In the genomic region with DNA sequence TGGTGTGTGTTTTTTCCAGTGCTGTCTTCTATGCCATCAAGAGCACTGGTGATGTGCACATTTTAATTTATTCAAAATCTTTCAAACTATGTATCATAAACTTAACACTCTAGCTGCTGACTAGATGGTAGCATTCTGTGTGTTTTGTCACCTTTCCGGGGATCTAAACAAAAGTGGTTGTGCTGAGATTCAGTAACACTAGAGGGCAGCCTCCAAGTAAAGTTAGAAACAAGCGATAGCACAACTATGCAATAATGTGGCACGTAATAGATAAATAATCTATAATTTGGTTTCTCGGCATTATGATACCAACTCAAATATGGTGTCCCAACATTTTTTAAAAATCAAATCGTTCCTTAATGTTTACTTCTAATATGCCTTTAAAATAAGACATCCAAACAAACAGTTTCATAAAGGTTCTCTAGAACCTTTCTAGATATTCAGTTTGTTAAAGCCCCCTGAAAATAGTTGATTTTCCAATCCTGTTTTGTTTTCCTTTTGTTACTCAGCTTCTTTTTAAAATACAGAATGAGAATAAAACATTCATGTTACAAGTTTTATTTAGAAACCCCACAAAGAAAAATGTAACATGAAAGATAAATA, we compare ENCODE assay signal across 1 cellular context.
TF ChIP-seq lines count a peak whose summit lies in the region.

No MANE protein-coding gene starts in this region.

TF ChIP-seq in H1, 55 proteins besides CTCF, POLR2A, EP300 and RAD21:
- TF ChIP-seq, protein P1, sequence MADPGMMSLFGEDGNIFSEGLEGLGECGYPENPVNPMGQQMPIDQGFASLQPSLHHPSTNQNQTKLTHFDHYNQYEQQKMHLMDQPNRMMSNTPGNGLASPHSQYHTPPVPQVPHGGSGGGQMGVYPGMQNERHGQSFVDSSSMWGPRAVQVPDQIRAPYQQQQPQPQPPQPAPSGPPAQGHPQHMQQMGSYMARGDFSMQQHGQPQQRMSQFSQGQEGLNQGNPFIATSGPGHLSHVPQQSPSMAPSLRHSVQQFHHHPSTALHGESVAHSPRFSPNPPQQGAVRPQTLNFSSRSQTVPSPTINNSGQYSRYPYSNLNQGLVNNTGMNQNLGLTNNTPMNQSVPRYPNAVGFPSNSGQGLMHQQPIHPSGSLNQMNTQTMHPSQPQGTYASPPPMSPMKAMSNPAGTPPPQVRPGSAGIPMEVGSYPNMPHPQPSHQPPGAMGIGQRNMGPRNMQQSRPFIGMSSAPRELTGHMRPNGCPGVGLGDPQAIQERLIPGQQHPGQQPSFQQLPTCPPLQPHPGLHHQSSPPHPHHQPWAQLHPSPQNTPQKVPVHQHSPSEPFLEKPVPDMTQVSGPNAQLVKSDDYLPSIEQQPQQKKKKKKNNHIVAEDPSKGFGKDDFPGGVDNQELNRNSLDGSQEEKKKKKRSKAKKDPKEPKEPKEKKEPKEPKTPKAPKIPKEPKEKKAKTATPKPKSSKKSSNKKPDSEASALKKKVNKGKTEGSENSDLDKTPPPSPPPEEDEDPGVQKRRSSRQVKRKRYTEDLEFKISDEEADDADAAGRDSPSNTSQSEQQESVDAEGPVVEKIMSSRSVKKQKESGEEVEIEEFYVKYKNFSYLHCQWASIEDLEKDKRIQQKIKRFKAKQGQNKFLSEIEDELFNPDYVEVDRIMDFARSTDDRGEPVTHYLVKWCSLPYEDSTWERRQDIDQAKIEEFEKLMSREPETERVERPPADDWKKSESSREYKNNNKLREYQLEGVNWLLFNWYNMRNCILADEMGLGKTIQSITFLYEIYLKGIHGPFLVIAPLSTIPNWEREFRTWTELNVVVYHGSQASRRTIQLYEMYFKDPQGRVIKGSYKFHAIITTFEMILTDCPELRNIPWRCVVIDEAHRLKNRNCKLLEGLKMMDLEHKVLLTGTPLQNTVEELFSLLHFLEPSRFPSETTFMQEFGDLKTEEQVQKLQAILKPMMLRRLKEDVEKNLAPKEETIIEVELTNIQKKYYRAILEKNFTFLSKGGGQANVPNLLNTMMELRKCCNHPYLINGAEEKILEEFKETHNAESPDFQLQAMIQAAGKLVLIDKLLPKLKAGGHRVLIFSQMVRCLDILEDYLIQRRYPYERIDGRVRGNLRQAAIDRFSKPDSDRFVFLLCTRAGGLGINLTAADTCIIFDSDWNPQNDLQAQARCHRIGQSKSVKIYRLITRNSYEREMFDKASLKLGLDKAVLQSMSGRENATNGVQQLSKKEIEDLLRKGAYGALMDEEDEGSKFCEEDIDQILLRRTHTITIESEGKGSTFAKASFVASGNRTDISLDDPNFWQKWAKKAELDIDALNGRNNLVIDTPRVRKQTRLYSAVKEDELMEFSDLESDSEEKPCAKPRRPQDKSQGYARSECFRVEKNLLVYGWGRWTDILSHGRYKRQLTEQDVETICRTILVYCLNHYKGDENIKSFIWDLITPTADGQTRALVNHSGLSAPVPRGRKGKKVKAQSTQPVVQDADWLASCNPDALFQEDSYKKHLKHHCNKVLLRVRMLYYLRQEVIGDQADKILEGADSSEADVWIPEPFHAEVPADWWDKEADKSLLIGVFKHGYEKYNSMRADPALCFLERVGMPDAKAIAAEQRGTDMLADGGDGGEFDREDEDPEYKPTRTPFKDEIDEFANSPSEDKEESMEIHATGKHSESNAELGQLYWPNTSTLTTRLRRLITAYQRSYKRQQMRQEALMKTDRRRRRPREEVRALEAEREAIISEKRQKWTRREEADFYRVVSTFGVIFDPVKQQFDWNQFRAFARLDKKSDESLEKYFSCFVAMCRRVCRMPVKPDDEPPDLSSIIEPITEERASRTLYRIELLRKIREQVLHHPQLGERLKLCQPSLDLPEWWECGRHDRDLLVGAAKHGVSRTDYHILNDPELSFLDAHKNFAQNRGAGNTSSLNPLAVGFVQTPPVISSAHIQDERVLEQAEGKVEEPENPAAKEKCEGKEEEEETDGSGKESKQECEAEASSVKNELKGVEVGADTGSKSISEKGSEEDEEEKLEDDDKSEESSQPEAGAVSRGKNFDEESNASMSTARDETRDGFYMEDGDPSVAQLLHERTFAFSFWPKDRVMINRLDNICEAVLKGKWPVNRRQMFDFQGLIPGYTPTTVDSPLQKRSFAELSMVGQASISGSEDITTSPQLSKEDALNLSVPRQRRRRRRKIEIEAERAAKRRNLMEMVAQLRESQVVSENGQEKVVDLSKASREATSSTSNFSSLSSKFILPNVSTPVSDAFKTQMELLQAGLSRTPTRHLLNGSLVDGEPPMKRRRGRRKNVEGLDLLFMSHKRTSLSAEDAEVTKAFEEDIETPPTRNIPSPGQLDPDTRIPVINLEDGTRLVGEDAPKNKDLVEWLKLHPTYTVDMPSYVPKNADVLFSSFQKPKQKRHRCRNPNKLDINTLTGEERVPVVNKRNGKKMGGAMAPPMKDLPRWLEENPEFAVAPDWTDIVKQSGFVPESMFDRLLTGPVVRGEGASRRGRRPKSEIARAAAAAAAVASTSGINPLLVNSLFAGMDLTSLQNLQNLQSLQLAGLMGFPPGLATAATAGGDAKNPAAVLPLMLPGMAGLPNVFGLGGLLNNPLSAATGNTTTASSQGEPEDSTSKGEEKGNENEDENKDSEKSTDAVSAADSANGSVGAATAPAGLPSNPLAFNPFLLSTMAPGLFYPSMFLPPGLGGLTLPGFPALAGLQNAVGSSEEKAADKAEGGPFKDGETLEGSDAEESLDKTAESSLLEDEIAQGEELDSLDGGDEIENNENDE (IDR thresholded peaks at IDR 0.05; ENCODE audit: insufficient replicate concordance, low read length): peak; percentile 62
- TF ChIP-seq, protein P2, sequence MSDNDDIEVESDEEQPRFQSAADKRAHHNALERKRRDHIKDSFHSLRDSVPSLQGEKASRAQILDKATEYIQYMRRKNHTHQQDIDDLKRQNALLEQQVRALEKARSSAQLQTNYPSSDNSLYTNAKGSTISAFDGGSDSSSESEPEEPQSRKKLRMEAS (IDR thresholded peaks at IDR 0.05): no peak
TF ChIP-seq in H1: peak in this region for 1.
